Comparison of ENCODE assay signal across 9 cellular contexts in the genomic region with DNA sequence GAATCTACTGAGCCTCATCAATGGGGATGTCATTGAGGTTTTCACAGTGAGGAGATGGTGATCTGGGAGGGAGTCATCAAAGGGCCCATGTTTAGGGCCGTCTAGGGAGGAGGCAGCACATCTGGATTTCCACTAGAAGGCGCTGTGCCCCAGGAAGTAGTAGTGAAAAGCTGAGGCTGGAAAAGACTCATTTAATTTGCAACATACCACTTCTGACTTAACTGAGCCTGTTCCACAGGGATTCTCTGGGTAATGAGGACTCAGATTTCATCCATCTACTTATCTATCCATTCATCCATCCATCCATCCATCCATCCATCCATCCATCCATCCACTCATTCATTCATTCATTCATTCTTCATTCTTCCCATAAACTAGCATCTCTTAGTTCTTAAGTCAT. TPM values are rescaled to one million over a fixed set of nuclear protein-coding genes. Genes with fewer than 3 reads are reported as not detected.
A peak's percentile ranks its signal among the peaks of the same experiment; 100 is the strongest.
DNase-seq lines count a peak whose midpoint lies in the region; ATAC-seq, FAIRE-seq and TF ChIP-seq lines count a peak whose summit lies in the region.
"Had no signal": no experiment of that assay in that cellular context is flagged by ENCODE, and none has a peak within 500 bp of the region (broad histone marks: within the 10 kb centered on the region; RNA-seq: fewer than 3 reads in every experiment).

No MANE protein-coding gene starts in this region.

- H3K27ac Mint-ChIP-seq in activated naive CD4-positive, alpha-beta T cell treated with anti-CD3 and anti-CD28 coated beads, Interleukin-2, amount 10 ng/mL, durations not matched to agents 7 days and 5 days = no peak overlapping the region

- peaks cover 7% of the 10 kb centered on the region for H3K4me1 Mint-ChIP-seq in activated naive CD4-positive, alpha-beta T cell treated with anti-CD3 and anti-CD28 coated beads, Interleukin-2, amount 10 ng/mL, durations not matched to agents 7 days and 5 days

- no peaks in the 10 kb centered on the region for H3K9me3 ChIP-seq in left ventricle myocardium inferior (replicated peaks)
- no peaks in the 10 kb centered on the region for H3K9me3 ChIP-seq in spleen

- no peak overlapping the region for H3K4me3 Mint-ChIP-seq in activated naive CD4-positive, alpha-beta T cell treated with anti-CD3 and anti-CD28 coated beads, Interleukin-2, amount 10 ng/mL, durations not matched to agents 7 days and 5 days

- H3K27me3 Mint-ChIP-seq in activated naive CD4-positive, alpha-beta T cell treated with anti-CD3 and anti-CD28 coated beads, Interleukin-2, amount 10 ng/mL, durations not matched to agents 7 days and 5 days = peaks cover 32% of the 10 kb centered on the region

- no peaks in the 10 kb centered on the region for H3K27me3 ChIP-seq in left ventricle myocardium inferior (ENCODE audit: low read depth)
- peaks cover 0 to 13% (median 0%) of the 10 kb centered on the region in 7 donors for H3K27me3 ChIP-seq in spleen (replicated peaks in 1 of 7)

- intact Hi-C loops in left ventricle myocardium inferior (cut with micrococcal nuclease) = no loop called here
- intact Hi-C loops in spleen (cut with DNase I; ENCODE audit: low total_unique reads) = no loop called here

- H3K27ac ChIP-seq in left ventricle myocardium inferior (replicated peaks) = no peak overlapping the region
- H3K27ac ChIP-seq in spleen = no peak overlapping the region

- peaks cover 23% of the 10 kb centered on the region for H3K4me1 ChIP-seq in left ventricle myocardium inferior
- H3K4me1 ChIP-seq in spleen = peaks cover 0 to 20% (median 3%) of the 10 kb centered on the region in 6 donors

- H3K4me3 ChIP-seq in left ventricle myocardium inferior (no peak overlapping the region), spleen (no peak overlapping the region)

- no peak for TF ChIP-seq EP300 in Ishikawa (IDR thresholded peaks at IDR 0.05; ENCODE audit: borderline replicate concordance)

- FAIRE-seq in RCC 7860 (lab: Jason Lieb, UNC) = no peak

- TF ChIP-seq POLR2A in spleen (IDR thresholded peaks at IDR 0.05) = no peak

- H3K36me3 ChIP-seq in left ventricle myocardium inferior = no peaks in the 10 kb centered on the region
- no peaks in the 10 kb centered on the region for H3K36me3 ChIP-seq in spleen

- no peaks in the 10 kb centered on the region for H3K36me3 Mint-ChIP-seq in activated naive CD4-positive, alpha-beta T cell treated with anti-CD3 and anti-CD28 coated beads, Interleukin-2, amount 10 ng/mL, durations not matched to agents 7 days and 5 days

- no peaks in the 10 kb centered on the region for H3K9me3 Mint-ChIP-seq in activated naive CD4-positive, alpha-beta T cell treated with anti-CD3 and anti-CD28 coated beads, Interleukin-2, amount 10 ng/mL, durations not matched to agents 7 days and 5 days

- CTCF ChIA-PET in activated naive CD4-positive, alpha-beta T cell treated with anti-CD3 and anti-CD28 coated beads, Interleukin-2, amount 10 ng/mL, durations not matched to agents 7 days and 5 days (lab: Charles Lee) = interaction anchor here (0.6 to 11.1 kb wide), 18 partner anchors 9 to 409 kb away, joined by 3 to 151 read pairs (median 5); a partner anchor contains a TSS

- peak; percentile 88 for TF ChIP-seq RAD21 in Ishikawa (IDR thresholded peaks at IDR 0.05; ENCODE audit: low read depth)

- ATAC-seq in GM19351 (IDR thresholded peaks at IDR 0.05; ENCODE audit: unreplicated experiment) (no peak), GM21360 (IDR thresholded peaks at IDR 0.05; ENCODE audit: unreplicated experiment) (no peak)

- WGBS in spleen, 5 donors = 0 to 8% (median 5%) methylated on average over 2 of the region's 2 CpGs

- TF ChIP-seq CTCF in left ventricle myocardium inferior (IDR thresholded peaks at IDR 0.05; ENCODE audit: borderline replicate concordance) = peak; percentile 84
- TF ChIP-seq CTCF in spleen (IDR thresholded peaks at IDR 0.05 in 8 of 11, conservative IDR thresholded peaks at IDR 0.05 in 3 of 11) = peak; percentile 14 to 76 (median 57)

- peak; percentile 72 for DNase-seq in ELF-1 (ENCODE audit: low read depth, low spot score)
- peak; percentile 50 for DNase-seq in RCC 7860 (ENCODE audit: low spot score)
- peak; percentile 76 for DNase-seq in activated naive CD4-positive, alpha-beta T cell treated with anti-CD3 and anti-CD28 coated beads, Interleukin-2, amount 10 ng/mL, durations not matched to agents 7 days and 5 days
- DNase-seq in left ventricle myocardium inferior = peak; percentile 35
- no peak for DNase-seq in spleen

TF ChIP-seq in Ishikawa, 13 proteins besides CTCF, POLR2A, EP300 and RAD21:
- TF ChIP-seq ZBTB7A (IDR thresholded peaks at IDR 0.05; ENCODE audit: low read depth) (no peak), CEBPB (IDR thresholded peaks at IDR 0.05) (no peak), FOXM1 (IDR thresholded peaks at IDR 0.05; ENCODE audit: borderline replicate concordance, low read depth) (no peak), REST (IDR thresholded peaks at IDR 0.05; ENCODE audit: low read depth) (no peak), CREB1 (IDR thresholded peaks at IDR 0.05; ENCODE audit: low read depth) (no peak), TCF12 (IDR thresholded peaks at IDR 0.05; ENCODE audit: low read depth) (no peak)

RNA-seq across cellular contexts. Expression of gene SHF, which starts 17.4 kb away (rescaled TPM):
- total RNA-seq in left ventricle myocardium inferior = 4.4 TPM
- 1 to 10 TPM; 5.1 to 8.8 (median 5.8) TPM for total RNA-seq in spleen
- 1 to 10 TPM; 1.9 to 4.3 (median 2.4) TPM for polyA plus RNA-seq in spleen

RNA-seq across cellular contexts. Expression of gene SLC28A2, which starts 46.8 kb away (rescaled TPM):
- not detected for total RNA-seq in left ventricle myocardium inferior
- not detected for total RNA-seq in spleen
- polyA plus RNA-seq in spleen = not detected
- total RNA-seq: urinary bladder had no signal
- polyA plus RNA-seq: urinary bladder had no signal
